25 cellular contexts compared by ENCODE assay signal in the genomic region with DNA sequence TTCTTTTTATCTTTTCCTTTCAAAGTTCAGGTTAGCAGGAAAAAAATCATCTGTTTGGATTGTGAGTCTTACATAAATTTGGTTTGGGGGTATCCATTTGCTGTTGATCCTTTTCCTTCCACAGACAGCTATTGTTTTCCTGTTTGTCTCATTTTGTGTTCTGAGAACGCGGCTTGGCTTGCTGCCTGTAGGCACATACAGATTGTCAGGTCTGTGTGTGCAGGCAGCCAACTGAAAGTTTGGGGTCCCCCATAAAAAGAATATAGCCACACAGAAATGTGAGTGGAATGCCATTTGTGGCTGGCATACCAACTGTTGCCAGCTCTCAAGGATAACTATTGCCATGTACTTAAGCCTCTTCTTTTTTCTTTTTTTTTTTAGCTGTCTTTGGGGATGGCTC.
"Had no signal": no experiment of that assay in that cellular context is flagged by ENCODE, and none has a peak within 500 bp of the region (broad histone marks: within the 10 kb centered on the region; RNA-seq: fewer than 3 reads in every experiment).

No MANE protein-coding gene starts in this region.

- ATAC-seq: foreskin keratinocyte; gastroesophageal sphincter; heart left ventricle; left cardiac atrium; left lung; naive thymus-derived CD8-positive, alpha-beta T cell; sciatic nerve; stimulated activated naive B cell treated with anti-CD40 and anti-IgM and Interleukin-4, amounts not matched to agents 10 μg/mL and 1 μg/mL and 100 μg/mL, for 72 hours had no signal

- H3K27ac Mint-ChIP-seq: mesothelial cell of epicardium; naive thymus-derived CD8-positive, alpha-beta T cell; nephron progenitor cell; stimulated activated naive B cell treated with anti-CD40 and anti-IgM and Interleukin-4, amounts not matched to agents 10 μg/mL and 1 μg/mL and 100 μg/mL, for 72 hours; stimulated activated naive CD8-positive, alpha-beta T cell treated with anti-CD3 and anti-CD28 coated beads, Interleukin-15, Interleukin-2, amounts not matched to agents 100 ng/mL and 50 ng/mL, for 24 hours had no signal

- H3K27me3 Mint-ChIP-seq: naive thymus-derived CD8-positive, alpha-beta T cell; stimulated activated naive B cell treated with anti-CD40 and anti-IgM and Interleukin-4, amounts not matched to agents 10 μg/mL and 1 μg/mL and 100 μg/mL, for 72 hours; stimulated activated naive CD8-positive, alpha-beta T cell treated with anti-CD3 and anti-CD28 coated beads, Interleukin-15, Interleukin-2, amounts not matched to agents 100 ng/mL and 50 ng/mL, for 24 hours had no signal

- H3K36me3 Mint-ChIP-seq: naive thymus-derived CD8-positive, alpha-beta T cell; stimulated activated naive B cell treated with anti-CD40 and anti-IgM and Interleukin-4, amounts not matched to agents 10 μg/mL and 1 μg/mL and 100 μg/mL, for 72 hours had no signal

- H3K36me3 ChIP-seq: colonic mucosa, esophagus muscularis mucosa, gastroesophageal sphincter, heart left ventricle, left lung, prostate gland, right atrium auricular region, thoracic aorta, transverse colon, vagina had no signal

- DNase-seq: colonic mucosa; dermis blood vessel endothelial cell; effector memory CD4-positive, alpha-beta T cell; foreskin keratinocyte; heart left ventricle; left cardiac atrium; left lung; mesenchymal stem cell; naive thymus-derived CD8-positive, alpha-beta T cell; nephron progenitor cell; nucleus accumbens; stimulated activated naive B cell treated with anti-CD40 and anti-IgM and Interleukin-4, amounts not matched to agents 10 μg/mL and 1 μg/mL and 100 μg/mL, for 72 hours; transverse colon had no signal

- H3K4me3 ChIP-seq: colonic mucosa, esophagus muscularis mucosa, gastroesophageal sphincter, heart left ventricle, hepatocyte, left lung, prostate gland, right atrium auricular region, thoracic aorta, transverse colon, vagina had no signal

- H3K4me1 Mint-ChIP-seq: mesothelial cell of epicardium; naive thymus-derived CD8-positive, alpha-beta T cell; stimulated activated naive B cell treated with anti-CD40 and anti-IgM and Interleukin-4, amounts not matched to agents 10 μg/mL and 1 μg/mL and 100 μg/mL, for 72 hours had no signal

- H3K4me1 ChIP-seq: colonic mucosa, esophagus muscularis mucosa, foreskin keratinocyte, gastroesophageal sphincter, left lung, prostate gland, right atrium auricular region, transverse colon, vagina had no signal

- H3K4me3 Mint-ChIP-seq: mesothelial cell of epicardium; naive thymus-derived CD8-positive, alpha-beta T cell; nephron progenitor cell; stimulated activated naive B cell treated with anti-CD40 and anti-IgM and Interleukin-4, amounts not matched to agents 10 μg/mL and 1 μg/mL and 100 μg/mL, for 72 hours; stimulated activated naive CD8-positive, alpha-beta T cell treated with anti-CD3 and anti-CD28 coated beads, Interleukin-15, Interleukin-2, amounts not matched to agents 100 ng/mL and 50 ng/mL, for 24 hours had no signal

- FAIRE-seq: endothelial cell of umbilical vein, islet of Langerhans had no signal

- H3K27me3 ChIP-seq: colonic mucosa, esophagus muscularis mucosa, foreskin keratinocyte, gastroesophageal sphincter, heart left ventricle, hepatocyte, left lung, right atrium auricular region, transverse colon, vagina had no signal

- H3K27ac ChIP-seq: colonic mucosa, esophagus muscularis mucosa, foreskin keratinocyte, gastroesophageal sphincter, heart left ventricle, hepatocyte, left lung, prostate gland, right atrium auricular region, thoracic aorta, transverse colon, vagina had no signal

- H3K9me3 ChIP-seq: colonic mucosa, prostate gland, thoracic aorta, vagina had no signal
